Comparison of ENCODE assay signal across 7 cellular contexts in the genomic region with DNA sequence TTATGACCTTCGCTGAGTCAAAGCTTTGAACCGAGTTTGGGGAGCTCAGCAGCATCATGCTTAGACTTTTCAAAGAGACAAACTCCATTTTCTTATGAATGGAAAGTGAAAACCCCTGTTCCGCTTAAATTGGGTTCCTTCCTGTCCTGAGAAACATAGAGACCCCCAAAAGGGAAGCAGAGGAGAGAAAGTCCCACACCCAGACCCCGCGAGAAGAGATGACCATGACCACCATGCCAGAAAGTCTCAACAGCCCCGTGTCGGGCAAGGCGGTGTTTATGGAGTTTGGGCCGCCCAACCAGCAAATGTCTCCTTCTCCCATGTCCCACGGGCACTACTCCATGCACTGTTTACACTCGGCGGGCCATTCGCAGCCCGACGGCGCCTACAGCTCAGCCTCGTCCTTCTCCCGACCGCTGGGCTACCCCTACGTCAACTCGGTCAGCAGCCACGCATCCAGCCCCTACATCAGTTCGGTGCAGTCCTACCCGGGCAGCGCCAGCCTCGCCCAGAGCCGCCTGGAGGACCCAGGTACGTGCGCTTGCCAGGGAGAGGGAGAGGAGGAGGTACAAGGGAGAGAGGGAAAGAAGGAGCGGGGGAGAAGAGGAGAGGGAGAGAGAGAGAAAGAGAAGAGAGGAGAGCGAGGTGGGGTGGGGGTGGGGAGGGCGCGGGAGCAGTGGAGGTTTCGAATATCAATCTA. TPM values are rescaled to one million over a fixed set of nuclear protein-coding genes. Genes with fewer than 3 reads are reported as not detected.
DNase-seq lines count a peak whose midpoint lies in the region; ATAC-seq and TF ChIP-seq lines count a peak whose summit lies in the region.

A gene (plus strand): TSS at position 48 of the 700 bp plus-strand sequence. CDS start 171 bp downstream, at position 219.

- H3K9me3 Mint-ChIP-seq in progenitor cell of endocrine pancreas (ENCODE audit: low read depth) = no peaks in the 10 kb centered on the region

- no peak for TF ChIP-seq POLR2A in erythroblast (IDR thresholded peaks at IDR 0.05; ENCODE audit: low read length)

- peak within 1 kb of the TSS; percentile 67 for H3K4me3 Mint-ChIP-seq in progenitor cell of endocrine pancreas (ENCODE audit: low read depth)

- H3K36me3 ChIP-seq in PC-9 (ENCODE audit: low read depth) = no peaks in the 10 kb centered on the region

- peak within 1 kb of the TSS; percentile 49 for H2AFZ ChIP-seq in PC-9

- peak; percentile 20 for ATAC-seq in GM18498 (IDR thresholded peaks at IDR 0.05; ENCODE audit: unreplicated experiment)

- H3K27me3 Mint-ChIP-seq in progenitor cell of endocrine pancreas = peaks cover 100% of the 10 kb centered on the region

- POLR2A ChIA-PET in PC-9 (lab: Charles Lee; ENCODE audit: unreplicated experiment) = no interaction called here

- H3K4me3 ChIP-seq in HFF-Myc (replicated peaks; ENCODE audit: low read depth, low read length) (peak within 1 kb of the TSS; percentile 63), PC-9 (peak within 1 kb of the TSS; percentile 37; the same call in 1 of the 2 replicates)

- H3K27me3 ChIP-seq in PC-9 (ENCODE audit: insufficient read depth, low read depth) = no peaks in the 10 kb centered on the region

- H3K27ac Mint-ChIP-seq in progenitor cell of endocrine pancreas = peak within 1 kb of the TSS; percentile 76

- BruUV-seq in PC-9 (replicated peaks; lab: Mats Ljungman, UMichigan) = no TSS peak

- intact Hi-C loops in PC-9 (cut with micrococcal nuclease; ENCODE audit: unreplicated experiment) = no loop called here

- H3K4me1 Mint-ChIP-seq in progenitor cell of endocrine pancreas (ENCODE audit: low read depth) = peaks cover 13% of the 10 kb centered on the region

- peak within 1 kb of the TSS; percentile 49 for H3K4me2 ChIP-seq in PC-9

- no peak within 1 kb of the TSS for H3K27ac ChIP-seq in PC-9

- H4K20me1 ChIP-seq in PC-9 (ENCODE audit: insufficient read depth) = no peaks in the 10 kb centered on the region

- CTCF ChIA-PET in PC-9 (lab: Charles Lee) = no interaction called here

- TF ChIP-seq CTCF in HFF-Myc (IDR thresholded peaks at IDR 0.05; ENCODE audit: low read depth, low read length, missing control alignments) (no peak), PC-9 (conservative IDR thresholded peaks at IDR 0.05) (no peak), progenitor cell of endocrine pancreas (IDR thresholded peaks at IDR 0.05; ENCODE audit: unreplicated experiment) (no peak)

- peaks cover 10% of the 10 kb centered on the region; the same call in 1 of the 2 replicates for H3F3A ChIP-seq in PC-9 (ENCODE audit: insufficient read depth, low read depth)

- no peaks in the 10 kb centered on the region for H3K9me2 ChIP-seq in PC-9 (ENCODE audit: insufficient read depth)

- no peaks in the 10 kb centered on the region for H3K36me3 Mint-ChIP-seq in progenitor cell of endocrine pancreas (ENCODE audit: insufficient read depth)

- no peaks in the 10 kb centered on the region for H3K79me2 ChIP-seq in PC-9 (ENCODE audit: low read depth)

- H3K4me1 ChIP-seq in PC-9 (replicated peaks; ENCODE audit: insufficient read depth) = 0 out of 2 replicates have a peak, but pooled peaks cover 4% of the 10 kb centered on the region

- DNase-seq in HFF-Myc (ENCODE audit: extremely low read depth, low read depth) = no peak
- DNase-seq in PC-9 = no peak
- DNase-seq in erythroblast (lab: John Stamatoyannopoulos, UW) = peak; percentile 35 to 47
- no peak for DNase-seq in progenitor cell of endocrine pancreas (ENCODE audit: low spot score, unreplicated experiment)
- no peak for DNase-seq in epidermal melanocyte (ENCODE audit: insufficient read length, low spot score)
- DNase-seq in DMS153 treated with DMSO at 0.1 percent for 48 hours (lab: John Stamatoyannopoulos, UW; ENCODE audit: unreplicated experiment) = no peak

- peaks cover 5% of the 10 kb centered on the region; the same call in 1 of the 2 replicates for H3K9me3 ChIP-seq in PC-9 (ENCODE audit: insufficient read depth, low read depth)

RNA-seq across cellular contexts. Expression of the gene that starts here (rescaled TPM):
- total RNA-seq in PC-9 (2021) = 0.87 TPM in 1 of 2 replicates, not detected in the other
- total RNA-seq in progenitor cell of endocrine pancreas = 1.7 and 4.1 TPM in 2 replicates

Comparison
In these comparisons a context has a peak if more than half of its experiments do, and no peak if none do; other contexts are left out.
1. DNase-seq: peak in erythroblast (2 of 2); none in HFF-Myc (single experiment), PC-9 (0 of 2), progenitor cell of endocrine pancreas (single experiment), epidermal melanocyte (single experiment) and DMS153 treated with DMSO at 0.1 percent for 48 hours (single experiment).